Comparison of ENCODE assay signal across 30 cellular contexts in genomic region chr6:138948028-138948427, GRCh38. TPM values are rescaled to one million over a fixed set of nuclear protein-coding genes. Genes with fewer than 3 reads are reported as not detected.
DNase-seq lines count a peak whose midpoint lies in the region; ATAC-seq and FAIRE-seq lines count a peak whose summit lies in the region.
"Had no signal": no experiment of that assay in that cellular context is flagged by ENCODE, and none has a peak within 500 bp of the region (broad histone marks: within the 10 kb centered on the region; RNA-seq: fewer than 3 reads in every experiment).

No MANE protein-coding gene starts in this region.

- H3K9me3 Mint-ChIP-seq in activated T-helper 17 cell treated with anti-CD3 and anti-CD28 coated beads, Interleukin-2, amount 50 U/mL, for 72 hours: no peaks in the 10 kb centered on the region
- H3K9me3 Mint-ChIP-seq: CD8-positive, alpha-beta memory T cell; central memory CD8-positive, alpha-beta T cell; dendritic cell treated with granulocyte-macrophage colony-stimulating factor and Interleukin-4, amounts not matched to agents 40 ng/mL and 50 ng/mL, for 4 days; endodermal cell; memory B cell; stimulated activated memory B cell treated with anti-CD40 and anti-IgM and Interleukin-4, amounts not matched to agents 10 μg/mL and 1 μg/mL and 100 μg/mL, for 72 hours had no signal

- peak; percentile 38 for FAIRE-seq in islet of Langerhans (lab: Jason Lieb, UNC)
- FAIRE-seq: urothelium cell line had no signal

- peaks cover 48% of the 10 kb centered on the region for H3K36me3 Mint-ChIP-seq in activated T-helper 17 cell treated with anti-CD3 and anti-CD28 coated beads, Interleukin-2, amount 50 U/mL, for 72 hours (ENCODE audit: low read depth)

- H3K27ac Mint-ChIP-seq in activated T-helper 17 cell treated with anti-CD3 and anti-CD28 coated beads, Interleukin-2, amount 50 U/mL, for 72 hours: peak overlapping the region; percentile 97
- H3K27ac Mint-ChIP-seq: dendritic cell treated with granulocyte-macrophage colony-stimulating factor and Interleukin-4, amounts not matched to agents 40 ng/mL and 50 ng/mL, for 4 days; endodermal cell; memory B cell; stimulated activated memory B cell treated with anti-CD40 and anti-IgM and Interleukin-4, amounts not matched to agents 10 μg/mL and 1 μg/mL and 100 μg/mL, for 72 hours had no signal

- peak overlapping the region; percentile 74 for H3K4me3 Mint-ChIP-seq in activated T-helper 17 cell treated with anti-CD3 and anti-CD28 coated beads, Interleukin-2, amount 50 U/mL, for 72 hours
- H3K4me3 Mint-ChIP-seq: CD8-positive, alpha-beta memory T cell; central memory CD8-positive, alpha-beta T cell; dendritic cell treated with granulocyte-macrophage colony-stimulating factor and Interleukin-4, amounts not matched to agents 40 ng/mL and 50 ng/mL, for 4 days; endodermal cell; memory B cell; stimulated activated memory B cell treated with anti-CD40 and anti-IgM and Interleukin-4, amounts not matched to agents 10 μg/mL and 1 μg/mL and 100 μg/mL, for 72 hours had no signal

- no peak for DNase-seq in activated CD4-positive, CD25-positive, alpha-beta regulatory T cell treated with anti-CD3 and anti-CD28 coated beads, Interleukin-2, amount 50 U/mL, for 72 hours
- peak; percentile 39 for DNase-seq in CD1c-positive myeloid dendritic cell (ENCODE audit: extremely low spot score)
- DNase-seq: activated naive CD4-positive, alpha-beta T cell treated with anti-CD3 and anti-CD28 coated beads, Interleukin-2, amount 50 U/mL, for 16 hours; CD8-positive, alpha-beta memory T cell; endodermal cell; esophagus squamous epithelium; NCI-H1048; NCI-H1694 treated with DMSO at 0.1 percent for 48 hours; NCI-H2171; NCI-H510A; posterior cingulate gyrus; SK-N-SH; stimulated activated CD4-positive, alpha-beta T cell treated with anti-CD3 and anti-CD28 coated beads, Interleukin-12 subunit alpha, Interleukin-12 subunit beta, amount 100 ng/mL, for 4 hours; stimulated activated CD4-positive, alpha-beta T cell treated with anti-CD3 and anti-CD28 coated beads, Interleukin-4, amount 100 ng/mL, for 24 hours; T1000; testis; WERI-Rb-1 had no signal

- ATAC-seq in activated CD4-positive, CD25-positive, alpha-beta regulatory T cell treated with anti-CD3 and anti-CD28 coated beads, Interleukin-2, amount 50 U/mL, for 24 hours: peak; percentile 60 to 75
- ATAC-seq in activated T-helper 17 cell treated with anti-CD3 and anti-CD28 coated beads, Interleukin-2, amount 50 U/mL, for 72 hours (replicated peaks): peak; percentile 24
- ATAC-seq in HG03520 (IDR thresholded peaks at IDR 0.05; ENCODE audit: unreplicated experiment) (no peak), HG02571 (IDR thresholded peaks at IDR 0.05; ENCODE audit: unreplicated experiment) (no peak), GM18511 (IDR thresholded peaks at IDR 0.05; ENCODE audit: unreplicated experiment) (no peak)
- ATAC-seq: gastroesophageal sphincter; sciatic nerve; stimulated activated memory B cell treated with anti-CD40 and anti-IgM and Interleukin-4, amounts not matched to agents 10 μg/mL and 1 μg/mL and 100 μg/mL, for 72 hours had no signal

- peaks cover 52% of the 10 kb centered on the region for H3K4me1 Mint-ChIP-seq in activated T-helper 17 cell treated with anti-CD3 and anti-CD28 coated beads, Interleukin-2, amount 50 U/mL, for 72 hours

- no peaks in the 10 kb centered on the region for H3K27me3 Mint-ChIP-seq in activated T-helper 17 cell treated with anti-CD3 and anti-CD28 coated beads, Interleukin-2, amount 50 U/mL, for 72 hours
- H3K27me3 Mint-ChIP-seq: CD8-positive, alpha-beta memory T cell; central memory CD8-positive, alpha-beta T cell; dendritic cell treated with granulocyte-macrophage colony-stimulating factor and Interleukin-4, amounts not matched to agents 40 ng/mL and 50 ng/mL, for 4 days; memory B cell; stimulated activated memory B cell treated with anti-CD40 and anti-IgM and Interleukin-4, amounts not matched to agents 10 μg/mL and 1 μg/mL and 100 μg/mL, for 72 hours had no signal

RNA-seq across cellular contexts. Expression of gene REPS1, which starts 40.0 kb away (rescaled TPM):
- total RNA-seq in activated T-helper 17 cell treated with anti-CD3 and anti-CD28 coated beads, Interleukin-2, amount 50 U/mL, for 72 hours: 10 to 100 TPM; 51.7 to 52.5 TPM

Comparison
In these comparisons a context has a peak if more than half of its experiments do, and no peak if none do; other contexts are left out.
1. ATAC-seq: peak in activated CD4-positive, CD25-positive, alpha-beta regulatory T cell treated with anti-CD3 and anti-CD28 coated beads, Interleukin-2, amount 50 U/mL, for 24 hours (2 of 2) and activated T-helper 17 cell treated with anti-CD3 and anti-CD28 coated beads, Interleukin-2, amount 50 U/mL, for 72 hours (single experiment); none in HG03520 (single experiment), HG02571 (single experiment) and GM18511 (single experiment).